1 cellular context compared by ENCODE assay signal in the genomic region with DNA sequence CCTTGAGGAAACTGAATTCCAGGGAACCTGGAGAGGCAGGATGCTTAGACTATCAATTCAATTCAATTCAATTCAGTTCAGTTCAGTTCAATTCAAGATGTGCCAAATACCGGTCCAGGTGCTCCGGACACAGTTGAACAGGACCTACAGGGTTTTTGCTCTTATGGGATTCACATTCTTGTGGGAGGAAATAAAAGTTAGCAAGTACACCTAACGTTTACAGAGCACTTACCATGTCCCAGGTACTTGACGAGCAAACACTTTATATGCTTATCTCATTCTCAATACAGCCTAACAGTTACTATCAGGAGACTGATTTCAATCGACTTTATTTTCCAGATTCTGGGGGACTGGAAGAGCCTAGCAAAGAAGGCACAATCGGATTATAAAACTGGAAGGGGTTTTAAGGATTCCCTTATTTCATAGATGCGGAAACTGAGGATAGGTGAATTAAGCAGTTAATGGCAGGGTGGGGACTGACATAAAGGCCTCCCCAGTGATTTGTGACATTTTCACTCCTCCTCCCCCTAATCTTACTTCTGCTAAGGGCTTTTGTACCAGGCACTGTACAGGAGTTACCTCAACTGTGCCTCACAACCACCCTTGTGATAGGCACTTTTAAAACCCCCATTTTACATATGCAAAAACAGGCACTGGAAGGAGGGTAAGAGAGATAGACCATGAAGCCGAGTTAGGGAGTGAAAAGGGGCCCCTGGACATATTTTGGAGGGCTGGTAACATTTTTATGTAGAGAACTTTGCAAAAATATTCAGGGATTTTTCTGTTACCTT.
TF ChIP-seq lines count a peak whose summit lies in the region.

No MANE protein-coding gene starts in this region.

TF ChIP-seq in IMR-90, 13 proteins besides CTCF, POLR2A, EP300 and RAD21:
- TF ChIP-seq CEBPB (IDR thresholded peaks at IDR 0.05; ENCODE audit: low read depth, low read length) (no peak), NFE2L2 (IDR thresholded peaks at IDR 0.05; ENCODE audit: low read depth, low read length) (no peak), RFX5 (IDR thresholded peaks at IDR 0.05; ENCODE audit: low read depth, low read length) (no peak), SMC3 (IDR thresholded peaks at IDR 0.05; ENCODE audit: low read depth, low read length) (no peak), CHD1 (IDR thresholded peaks at IDR 0.05; ENCODE audit: low read depth, low read length) (no peak), MAFK (IDR thresholded peaks at IDR 0.05; ENCODE audit: low read depth, low read length) (no peak), RCOR1 (IDR thresholded peaks at IDR 0.05; ENCODE audit: insufficient replicate concordance, low read length) (no peak), ELK1 (IDR thresholded peaks at IDR 0.05; ENCODE audit: borderline replicate concordance, low read depth, low read length) (no peak), MAZ (IDR thresholded peaks at IDR 0.05; ENCODE audit: borderline replicate concordance, low read depth, low read length) (no peak)
- TF ChIP-seq, protein P1, sequence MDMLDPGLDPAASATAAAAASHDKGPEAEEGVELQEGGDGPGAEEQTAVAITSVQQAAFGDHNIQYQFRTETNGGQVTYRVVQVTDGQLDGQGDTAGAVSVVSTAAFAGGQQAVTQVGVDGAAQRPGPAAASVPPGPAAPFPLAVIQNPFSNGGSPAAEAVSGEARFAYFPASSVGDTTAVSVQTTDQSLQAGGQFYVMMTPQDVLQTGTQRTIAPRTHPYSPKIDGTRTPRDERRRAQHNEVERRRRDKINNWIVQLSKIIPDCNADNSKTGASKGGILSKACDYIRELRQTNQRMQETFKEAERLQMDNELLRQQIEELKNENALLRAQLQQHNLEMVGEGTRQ (IDR thresholded peaks at IDR 0.05; ENCODE audit: low read depth, low read length) = no peak
